Comparison of ENCODE assay signal across 1 cellular context in the genomic region with DNA sequence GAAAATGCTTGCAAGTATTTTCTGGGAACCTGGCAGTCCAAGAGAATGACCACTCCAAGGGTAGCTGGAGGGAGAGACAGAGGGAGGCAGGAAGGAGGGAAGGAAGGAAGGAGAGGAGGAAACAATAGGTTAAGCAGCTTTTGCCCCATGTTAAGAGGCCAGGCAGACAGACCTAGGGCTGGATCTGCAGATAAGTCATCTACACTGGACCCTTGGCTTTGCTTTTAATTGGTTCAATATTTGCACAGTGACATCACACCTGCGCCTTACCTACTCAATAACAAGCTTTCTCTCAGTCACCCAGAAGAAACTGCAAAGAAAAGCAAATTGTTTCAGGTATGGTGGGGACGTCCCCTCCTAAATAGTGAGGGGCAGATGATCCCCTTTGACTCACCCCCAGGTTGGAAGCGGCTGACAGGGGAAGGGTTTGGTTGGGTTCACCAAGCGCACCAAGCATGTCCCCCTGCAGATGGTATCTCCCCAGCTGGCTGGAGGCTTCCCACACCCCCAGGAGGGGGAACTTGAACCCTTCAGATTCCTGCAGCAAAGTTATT.
TF ChIP-seq lines count a peak whose summit lies in the region.

No MANE protein-coding gene starts in this region.

TF ChIP-seq in HepG2, 621 proteins besides CTCF, POLR2A, EP300 and RAD21 (continued from another document and continues in another):
- TF ChIP-seq, protein P1, sequence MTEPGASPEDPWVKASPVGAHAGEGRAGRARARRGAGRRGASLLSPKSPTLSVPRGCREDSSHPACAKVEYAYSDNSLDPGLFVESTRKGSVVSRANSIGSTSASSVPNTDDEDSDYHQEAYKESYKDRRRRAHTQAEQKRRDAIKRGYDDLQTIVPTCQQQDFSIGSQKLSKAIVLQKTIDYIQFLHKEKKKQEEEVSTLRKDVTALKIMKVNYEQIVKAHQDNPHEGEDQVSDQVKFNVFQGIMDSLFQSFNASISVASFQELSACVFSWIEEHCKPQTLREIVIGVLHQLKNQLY (CRISPR knock-in tag; IDR thresholded peaks at IDR 0.05): no peak
- no peak for TF ChIP-seq CERS6 (CRISPR knock-in tag; IDR thresholded peaks at IDR 0.05)
- no peak for TF ChIP-seq CBX1 (IDR thresholded peaks at IDR 0.05; ENCODE audit: low read depth)
- TF ChIP-seq ZNF18 (CRISPR knock-in tag; IDR thresholded peaks at IDR 0.05; ENCODE audit: insufficient replicate concordance): no peak
- TF ChIP-seq SMAD1 (CRISPR knock-in tag; IDR thresholded peaks at IDR 0.05; ENCODE audit: borderline replicate concordance, low read depth): no peak
- TF ChIP-seq ZNF232 (CRISPR knock-in tag; IDR thresholded peaks at IDR 0.05; ENCODE audit: borderline replicate concordance): no peak
- TF ChIP-seq CREB3 (CRISPR knock-in tag; IDR thresholded peaks at IDR 0.05): no peak
- no peak for TF ChIP-seq ZNF781 (CRISPR knock-in tag; IDR thresholded peaks at IDR 0.05; ENCODE audit: borderline replicate concordance, not compliant biosample characterization)
- no peak for TF ChIP-seq TEF (CRISPR knock-in tag; IDR thresholded peaks at IDR 0.05)
- no peak for TF ChIP-seq ZNF549 (CRISPR knock-in tag; IDR thresholded peaks at IDR 0.05)
- TF ChIP-seq ZNF121 (CRISPR knock-in tag; IDR thresholded peaks at IDR 0.05): no peak
- no peak for TF ChIP-seq SRF (IDR thresholded peaks at IDR 0.05; ENCODE audit: low read depth, low read length)
- no peak for TF ChIP-seq MBD4 (IDR thresholded peaks at IDR 0.05; ENCODE audit: borderline replicate concordance, low read length)
- TF ChIP-seq YEATS2 (CRISPR knock-in tag; IDR thresholded peaks at IDR 0.05; ENCODE audit: borderline replicate concordance): no peak
- no peak for TF ChIP-seq RFX3 (CRISPR knock-in tag; IDR thresholded peaks at IDR 0.05)
- TF ChIP-seq FOXP4 (CRISPR knock-in tag; IDR thresholded peaks at IDR 0.05): 0 out of 2 replicates have a peak, but pooled peaks have one; percentile 41
- TF ChIP-seq CBFB (CRISPR knock-in tag; IDR thresholded peaks at IDR 0.05): no peak
- TF ChIP-seq, protein P2, sequence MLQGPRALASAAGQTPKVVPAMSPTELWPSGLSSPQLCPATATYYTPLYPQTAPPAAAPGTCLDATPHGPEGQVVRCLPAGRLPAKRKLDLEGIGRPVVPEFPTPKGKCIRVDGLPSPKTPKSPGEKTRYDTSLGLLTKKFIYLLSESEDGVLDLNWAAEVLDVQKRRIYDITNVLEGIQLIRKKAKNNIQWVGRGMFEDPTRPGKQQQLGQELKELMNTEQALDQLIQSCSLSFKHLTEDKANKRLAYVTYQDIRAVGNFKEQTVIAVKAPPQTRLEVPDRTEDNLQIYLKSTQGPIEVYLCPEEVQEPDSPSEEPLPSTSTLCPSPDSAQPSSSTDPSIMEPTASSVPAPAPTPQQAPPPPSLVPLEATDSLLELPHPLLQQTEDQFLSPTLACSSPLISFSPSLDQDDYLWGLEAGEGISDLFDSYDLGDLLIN (CRISPR knock-in tag; IDR thresholded peaks at IDR 0.05; ENCODE audit: borderline replicate concordance): no peak
- TF ChIP-seq HOXA5 (CRISPR knock-in tag; IDR thresholded peaks at IDR 0.05): no peak
- TF ChIP-seq ZNF501 (CRISPR knock-in tag; IDR thresholded peaks at IDR 0.05): no peak
- no peak for TF ChIP-seq CENPX (CRISPR knock-in tag; IDR thresholded peaks at IDR 0.05)
- no peak for TF ChIP-seq TEAD2 (CRISPR knock-in tag; IDR thresholded peaks at IDR 0.05)
- TF ChIP-seq, protein P3, sequence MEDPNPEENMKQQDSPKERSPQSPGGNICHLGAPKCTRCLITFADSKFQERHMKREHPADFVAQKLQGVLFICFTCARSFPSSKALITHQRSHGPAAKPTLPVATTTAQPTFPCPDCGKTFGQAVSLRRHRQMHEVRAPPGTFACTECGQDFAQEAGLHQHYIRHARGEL (CRISPR knock-in tag; IDR thresholded peaks at IDR 0.05): no peak
- TF ChIP-seq CSRNP1 (CRISPR knock-in tag; IDR thresholded peaks at IDR 0.05): no peak
- TF ChIP-seq HOXA7 (CRISPR knock-in tag; IDR thresholded peaks at IDR 0.05): no peak
- TF ChIP-seq TOPORS (CRISPR knock-in tag; IDR thresholded peaks at IDR 0.05): no peak
- TF ChIP-seq ETV6 (CRISPR knock-in tag; conservative IDR thresholded peaks at IDR 0.05): no peak
- TF ChIP-seq DBP (CRISPR knock-in tag; IDR thresholded peaks at IDR 0.05; ENCODE audit: not compliant biosample characterization): no peak
- no peak for TF ChIP-seq MTERF4 (CRISPR knock-in tag; IDR thresholded peaks at IDR 0.05)
- no peak for TF ChIP-seq DDIT3 (CRISPR knock-in tag; IDR thresholded peaks at IDR 0.05)
- no peak for TF ChIP-seq ZNF296 (CRISPR knock-in tag; conservative IDR thresholded peaks at IDR 0.05)
- no peak for TF ChIP-seq PCBP2 (optimal IDR thresholded peaks at IDR 0.05; ENCODE audit: low read depth, low read length, poor library complexity, severe bottlenecking)
- TF ChIP-seq, protein P4, sequence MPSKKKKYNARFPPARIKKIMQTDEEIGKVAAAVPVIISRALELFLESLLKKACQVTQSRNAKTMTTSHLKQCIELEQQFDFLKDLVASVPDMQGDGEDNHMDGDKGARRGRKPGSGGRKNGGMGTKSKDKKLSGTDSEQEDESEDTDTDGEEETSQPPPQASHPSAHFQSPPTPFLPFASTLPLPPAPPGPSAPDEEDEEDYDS (CRISPR knock-in tag; IDR thresholded peaks at IDR 0.05): peak; percentile 53; the same call in 1 of the 2 replicates
- TF ChIP-seq ZNF337 (CRISPR knock-in tag; IDR thresholded peaks at IDR 0.05; ENCODE audit: borderline replicate concordance, low read depth): no peak
- TF ChIP-seq ZNF101 (CRISPR knock-in tag; IDR thresholded peaks at IDR 0.05; ENCODE audit: borderline replicate concordance, low read depth): no peak
- TF ChIP-seq RFXAP (CRISPR knock-in tag; IDR thresholded peaks at IDR 0.05; ENCODE audit: borderline replicate concordance): no peak
- TF ChIP-seq, protein P5, sequence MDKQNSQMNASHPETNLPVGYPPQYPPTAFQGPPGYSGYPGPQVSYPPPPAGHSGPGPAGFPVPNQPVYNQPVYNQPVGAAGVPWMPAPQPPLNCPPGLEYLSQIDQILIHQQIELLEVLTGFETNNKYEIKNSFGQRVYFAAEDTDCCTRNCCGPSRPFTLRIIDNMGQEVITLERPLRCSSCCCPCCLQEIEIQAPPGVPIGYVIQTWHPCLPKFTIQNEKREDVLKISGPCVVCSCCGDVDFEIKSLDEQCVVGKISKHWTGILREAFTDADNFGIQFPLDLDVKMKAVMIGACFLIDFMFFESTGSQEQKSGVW (CRISPR knock-in tag; IDR thresholded peaks at IDR 0.05; ENCODE audit: borderline replicate concordance): no peak
- TF ChIP-seq, protein P6, sequence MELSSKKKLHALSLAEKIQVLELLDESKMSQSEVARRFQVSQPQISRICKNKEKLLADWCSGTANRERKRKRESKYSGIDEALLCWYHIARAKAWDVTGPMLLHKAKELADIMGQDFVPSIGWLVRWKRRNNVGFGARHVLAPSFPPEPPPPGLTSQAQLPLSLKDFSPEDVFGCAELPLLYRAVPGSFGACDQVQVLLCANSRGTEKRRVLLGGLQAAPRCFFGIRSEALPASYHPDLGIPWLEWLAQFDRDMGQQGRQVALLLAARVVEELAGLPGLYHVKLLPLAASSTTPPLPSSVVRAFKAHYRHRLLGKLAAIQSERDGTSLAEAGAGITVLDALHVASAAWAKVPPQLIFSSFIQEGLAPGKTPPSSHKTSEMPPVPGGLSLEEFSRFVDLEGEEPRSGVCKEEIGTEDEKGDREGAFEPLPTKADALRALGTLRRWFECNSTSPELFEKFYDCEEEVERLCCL (CRISPR knock-in tag; IDR thresholded peaks at IDR 0.05; ENCODE audit: borderline replicate concordance): no peak
- no peak for TF ChIP-seq RARA (CRISPR knock-in tag; IDR thresholded peaks at IDR 0.05)
- TF ChIP-seq PRPF4 (IDR thresholded peaks at IDR 0.05; ENCODE audit: low read depth, low read length, poor library complexity, severe bottlenecking): no peak
- no peak for TF ChIP-seq ZNF75D (CRISPR knock-in tag; IDR thresholded peaks at IDR 0.05; ENCODE audit: borderline replicate concordance)
- 0 out of 2 replicates have a peak, but pooled peaks have one; percentile 5 for TF ChIP-seq CEBPB (IDR thresholded peaks at IDR 0.05; ENCODE audit: borderline replicate concordance, low read depth, low read length)
- TF ChIP-seq HOXA3 (CRISPR knock-in tag; IDR thresholded peaks at IDR 0.05): peak; percentile 72; the same call in 1 of the 2 replicates
- no peak for TF ChIP-seq ZBTB34 (CRISPR knock-in tag; IDR thresholded peaks at IDR 0.05)
